Comparison of ENCODE assay signal across 27 cellular contexts in the genomic region with DNA sequence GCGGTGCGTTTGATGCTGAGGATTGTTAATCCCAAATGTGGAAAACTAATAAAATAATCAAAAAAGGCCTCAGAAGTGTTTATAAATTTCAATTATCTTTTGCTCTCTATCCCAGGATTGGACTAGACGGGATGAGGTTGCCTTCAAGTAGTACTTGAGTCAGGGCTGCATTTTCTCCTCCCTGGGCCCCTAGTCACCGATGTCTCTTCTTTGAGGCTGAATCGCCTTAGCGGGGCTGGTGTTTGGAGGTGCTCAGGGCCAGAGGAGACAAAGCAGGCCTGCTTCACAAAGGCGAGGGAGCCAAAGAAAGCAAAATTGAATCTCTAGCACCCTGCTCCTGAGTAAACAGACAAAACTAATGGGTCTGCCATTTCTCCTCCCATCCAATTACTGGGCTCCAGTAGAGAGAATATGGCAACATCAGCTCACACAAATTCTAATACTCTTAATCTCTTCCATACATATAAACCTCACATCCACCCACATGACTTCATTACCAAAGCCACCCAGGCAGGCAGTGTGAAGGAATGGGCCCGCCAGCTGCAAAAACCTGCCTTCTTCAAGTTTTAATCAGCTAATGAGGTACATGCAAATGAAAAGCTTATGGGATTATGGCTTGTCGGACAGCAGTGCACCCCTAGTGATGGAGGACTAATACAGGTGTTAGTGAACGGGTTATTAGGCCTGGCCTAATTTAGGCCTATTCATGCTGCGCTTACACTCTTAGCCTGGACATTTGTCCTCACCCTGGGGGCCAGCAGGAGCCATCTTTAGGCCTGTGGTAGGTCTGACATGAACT. TPM values are rescaled to one million over a fixed set of nuclear protein-coding genes. Genes with fewer than 3 reads are reported as not detected.
DNase-seq lines count a peak whose midpoint lies in the region; ATAC-seq and TF ChIP-seq lines count a peak whose summit lies in the region.
"Had no signal": no experiment of that assay in that cellular context is flagged by ENCODE, and none has a peak within 500 bp of the region (broad histone marks: within the 10 kb centered on the region; RNA-seq: fewer than 3 reads in every experiment).

No MANE protein-coding gene starts in this region.

- H3K27ac ChIP-seq in esophagus squamous epithelium: no peak overlapping the region
- H3K27ac ChIP-seq: breast epithelium, SJSA1, testis, VCaP had no signal

- H3K4me3 Mint-ChIP-seq in endothelial cell (ENCODE audit: unreplicated experiment): no peak overlapping the region
- H3K4me3 Mint-ChIP-seq: activated naive CD8-positive, alpha-beta T cell; CD4-positive, alpha-beta T cell; natural killer cell treated with Interleukin-12 subunit alpha and Interleukin-12 subunit beta and Interleukin-15 and Interleukin-18, amount 100 ng/mL, for 72 hours had no signal

- H3K4me1 ChIP-seq in esophagus squamous epithelium: no peaks in the 10 kb centered on the region
- H3K4me1 ChIP-seq: breast epithelium, HAP-1, SJSA1, testis had no signal

- H3K9me3 Mint-ChIP-seq in endothelial cell (ENCODE audit: unreplicated experiment): no peaks in the 10 kb centered on the region
- H3K9me3 Mint-ChIP-seq: CD4-positive, alpha-beta T cell; natural killer cell treated with Interleukin-12 subunit alpha and Interleukin-12 subunit beta and Interleukin-15 and Interleukin-18, amount 100 ng/mL, for 72 hours had no signal

- H3K27me3 Mint-ChIP-seq in endothelial cell (ENCODE audit: unreplicated experiment): no peaks in the 10 kb centered on the region

- no peaks in the 10 kb centered on the region for H3K36me3 Mint-ChIP-seq in endothelial cell (ENCODE audit: low read depth, unreplicated experiment)
- H3K36me3 Mint-ChIP-seq: activated naive CD8-positive, alpha-beta T cell; natural killer cell treated with Interleukin-12 subunit alpha and Interleukin-12 subunit beta and Interleukin-15 and Interleukin-18, amount 100 ng/mL, for 72 hours had no signal

- peak; percentile 4 to 79 for DNase-seq in NCI-H524 (lab: John Stamatoyannopoulos, UW)
- no peak for DNase-seq in NCI-H524 treated with DMSO at 0.1 percent for 48 hours (lab: John Stamatoyannopoulos, UW)
- DNase-seq in NCI-H82 (lab: John Stamatoyannopoulos, UW): peak; percentile 97
- DNase-seq in endothelial cell (ENCODE audit: low spot score): no peak
- DNase-seq in Ammon's horn (ENCODE audit: low spot score): no peak
- DNase-seq in esophagus squamous epithelium (lab: John Stamatoyannopoulos, UW): no peak
- DNase-seq: activated CD4-positive, alpha-beta T cell treated with anti-CD3 and anti-CD28 coated beads for 4 hours; activated effector memory CD4-positive, alpha-beta T cell treated with anti-CD3 and anti-CD28 coated beads, Interleukin-2, amount 50 U/mL, for 16 hours; AML-193; CD4-positive, alpha-beta T cell; effector CD8-positive, alpha-beta T cell; left cardiac atrium; mucosa of descending colon; NCI-H2171; NCI-H526; small intestine; stimulated activated naive CD4-positive, alpha-beta T cell; T1000; testis had no signal

- TF ChIP-seq POLR2A in esophagus squamous epithelium (IDR thresholded peaks at IDR 0.05): no peak

- H3K36me3 ChIP-seq in esophagus squamous epithelium: no peaks in the 10 kb centered on the region
- H3K36me3 ChIP-seq: breast epithelium, HAP-1, SJSA1 had no signal

- no peak overlapping the region for H3K4me3 ChIP-seq in esophagus squamous epithelium
- H3K4me3 ChIP-seq: breast epithelium, HAP-1, K562, mucosa of descending colon, SJSA1, testis had no signal

- H3K27me3 ChIP-seq in esophagus squamous epithelium: peaks cover 0 to 7% (median 0%) of the 10 kb centered on the region in 4 donors
- H3K27me3 ChIP-seq: testis had no signal

- no peak for ATAC-seq in GM21423 (IDR thresholded peaks at IDR 0.05; ENCODE audit: unreplicated experiment)
- ATAC-seq: K562; left cardiac atrium; mucosa of descending colon; natural killer cell treated with Interleukin-12 subunit alpha and Interleukin-12 subunit beta and Interleukin-15 and Interleukin-18, amount 100 ng/mL, for 72 hours had no signal

- 73 to 77% methylated on average over 11 of the region's 11 CpGs for whole genome bisulfite sequencing in esophagus squamous epithelium, 2 donors

- H3K27ac Mint-ChIP-seq in endothelial cell (ENCODE audit: unreplicated experiment): peak overlapping the region; percentile 72
- H3K27ac Mint-ChIP-seq: activated naive CD8-positive, alpha-beta T cell; CD4-positive, alpha-beta T cell; natural killer cell treated with Interleukin-12 subunit alpha and Interleukin-12 subunit beta and Interleukin-15 and Interleukin-18, amount 100 ng/mL, for 72 hours had no signal

- TF ChIP-seq CTCF in endothelial cell (IDR thresholded peaks at IDR 0.05; ENCODE audit: unreplicated experiment): no peak
- no peak for TF ChIP-seq CTCF in esophagus squamous epithelium (IDR thresholded peaks at IDR 0.05)

- intact Hi-C loops in esophagus squamous epithelium (cut with DNase I): no loop called here

- peaks cover 38% of the 10 kb centered on the region for H3K4me1 Mint-ChIP-seq in endothelial cell (ENCODE audit: unreplicated experiment)

- H3K9me3 ChIP-seq in esophagus squamous epithelium: no peaks in the 10 kb centered on the region
- H3K9me3 ChIP-seq: breast epithelium, HAP-1, mucosa of descending colon, SJSA1, testis had no signal

RNA-seq across cellular contexts. Expression of a gene that starts 52.7 kb away (rescaled TPM):
- 18.1 TPM for total RNA-seq in endothelial cell (ENCODE audit: unreplicated experiment)
- 10 to 100 TPM; 52.9 to 76.4 (median 61.3) TPM for total RNA-seq in esophagus squamous epithelium

Comparison
In these comparisons a context has a peak if more than half of its experiments do, and no peak if none do; other contexts are left out.
1. DNase-seq: peak in NCI-H524 (2 of 2) and NCI-H82 (single experiment); none in NCI-H524 treated with DMSO at 0.1 percent for 48 hours (single experiment), endothelial cell (single experiment), Ammon's horn (single experiment) and esophagus squamous epithelium (single experiment).